Comparison of ENCODE assay signal across 8 cellular contexts in genomic region chr17:50508573-50509460, GRCh38. TPM values are rescaled to one million over a fixed set of nuclear protein-coding genes. Genes with fewer than 3 reads are reported as not detected.
DNase-seq lines count a peak whose midpoint lies in the region; ATAC-seq and TF ChIP-seq lines count a peak whose summit lies in the region.

No MANE protein-coding gene starts in this region.

- intact Hi-C loops in psoas muscle (cut with DNase I) = no loop called here

- DNase-seq in fibroblast of villous mesenchyme (ENCODE audit: low read depth) (no peak), psoas muscle (peak in 1 of 2 donors; percentile 35), HEK293T (ENCODE audit: extremely low spot score) (no peak)

- CTCF ChIA-PET in HEK293T (lab: Yijun Ruan, JAX) = interaction anchor here (1.0 kb wide), 1 partner anchor 38 kb away, joined by 3 read pairs; no protein-coding TSS in a partner anchor

- H3K36me3 ChIP-seq in ES-I3 (ENCODE audit: insufficient read depth, low read length) (no peaks in the 10 kb centered on the region), psoas muscle (ENCODE audit: insufficient read depth in 1 of 2, low read depth in 1 of 2) (no peaks in the 10 kb centered on the region)

- POLR2A ChIA-PET in HEK293T (lab: Yijun Ruan, JAX) = interaction anchor here (0.6 to 1.1 kb wide), 2 partner anchors 33 to 62 kb away, joined by 4 read pairs; no protein-coding TSS in a partner anchor

- H3K4me3 ChIP-seq in fibroblast of villous mesenchyme (ENCODE audit: low read depth, low read length) (peak overlapping the region; percentile 62), psoas muscle (peak overlapping the region; percentile 75)

- WGBS in psoas muscle, 3 donors = 27 to 40% (median 28%) methylated on average over 29 to 32 of the region's 32 CpGs

- TF ChIP-seq CTCF in fibroblast of villous mesenchyme (IDR thresholded peaks at IDR 0.05; ENCODE audit: insufficient read depth, low read depth, low read length) = no peak
- no peak for TF ChIP-seq CTCF in psoas muscle (IDR thresholded peaks at IDR 0.05)

- H3K27ac ChIP-seq in psoas muscle = peak overlapping the region; percentile 65

- no peaks in the 10 kb centered on the region for H3K9me3 ChIP-seq in ES-I3 (ENCODE audit: control insufficient read depth, insufficient read depth, low read length)
- no peaks in the 10 kb centered on the region for H3K9me3 ChIP-seq in psoas muscle

- H3K4me1 ChIP-seq in ES-I3 (ENCODE audit: insufficient read depth, low read length) (peaks cover 14% of the 10 kb centered on the region), psoas muscle (no peaks in the 10 kb centered on the region)

- H3K27me3 ChIP-seq in psoas muscle (ENCODE audit: insufficient read depth in 3 of 3, low read length in 2 of 3) = no peaks in the 10 kb centered on the region

- H3K9ac ChIP-seq in ES-I3 (ENCODE audit: low read depth, low read length) = peak overlapping the region; percentile 92

- peak; percentile 20; the same call in 2 of the 3 replicates for ATAC-seq in SK-N-SH treated with all-trans-retinoic acid at 6 μM for 48 hours
- ATAC-seq in psoas muscle = peak in 1 of 4 donors; percentile 2
- ATAC-seq in HG02798 (IDR thresholded peaks at IDR 0.05; ENCODE audit: poor library complexity, unreplicated experiment) = no peak
- ATAC-seq in GM21825 (IDR thresholded peaks at IDR 0.05; ENCODE audit: unreplicated experiment) = no peak
- no peak for ATAC-seq in GM19324 (IDR thresholded peaks at IDR 0.05; ENCODE audit: low FRiP score, unreplicated experiment)

TF ChIP-seq in SK-N-SH treated with all-trans-retinoic acid at 6 μM for 48 hours, 23 proteins besides CTCF, POLR2A, EP300 and RAD21 (continues in another document):
- TF ChIP-seq TCF4 (CRISPR knock-in tag; IDR thresholded peaks at IDR 0.05; ENCODE audit: borderline replicate concordance) (no peak), ZFP30 (CRISPR knock-in tag; IDR thresholded peaks at IDR 0.05) (no peak), PATZ1 (CRISPR knock-in tag; IDR thresholded peaks at IDR 0.05; ENCODE audit: borderline replicate concordance) (no peak), ZFP3 (CRISPR knock-in tag; IDR thresholded peaks at IDR 0.05) (peak; percentile 66; the same call in 1 of the 2 replicates), PPARA (CRISPR knock-in tag; IDR thresholded peaks at IDR 0.05; ENCODE audit: borderline replicate concordance) (no peak), CSRNP3 (CRISPR knock-in tag; IDR thresholded peaks at IDR 0.05) (no peak), SNAI2 (CRISPR knock-in tag; IDR thresholded peaks at IDR 0.05) (no peak), BACH2 (CRISPR knock-in tag; IDR thresholded peaks at IDR 0.05; ENCODE audit: borderline replicate concordance) (no peak)

TF ChIP-seq in HEK293T, 16 proteins besides CTCF, POLR2A, EP300 and RAD21:
- TF ChIP-seq FOXA1 (IDR thresholded peaks at IDR 0.05) (no peak), BHLHE40 (IDR thresholded peaks at IDR 0.05; ENCODE audit: borderline replicate concordance) (no peak), LEF1 (IDR thresholded peaks at IDR 0.05; ENCODE audit: borderline replicate concordance) (no peak), ZNF384 (IDR thresholded peaks at IDR 0.05) (no peak), TARDBP (IDR thresholded peaks at IDR 0.05) (no peak)
TF ChIP-seq in HEK293T: peak in this region for 0.

RNA-seq across cellular contexts. Expression of gene MYCBPAP, which starts 0.6 kb away (rescaled TPM):
- 0.64 and 0.86 TPM in 2 replicates for total RNA-seq in fibroblast of villous mesenchyme
- total RNA-seq in psoas muscle = under 1 TPM in 3 of 4 donors, not detected in 1; 0.27 to 0.99 (median 0.52) TPM
- under 1 TPM in 2 of 3 donors, not detected in 1; 0.05 TPM for polyA plus RNA-seq in psoas muscle

RNA-seq across cellular contexts. Expression of gene EPN3, which starts 23.7 kb away (rescaled TPM):
- total RNA-seq in fibroblast of villous mesenchyme (under 0.01 TPM in 1 of 2 replicates, not detected in the other), psoas muscle (under 1 TPM in 2 of 4 donors, not detected in 2; 0.12 to 0.15 TPM)
- under 1 TPM in 1 of 3 donors, not detected in 2; 0.03 TPM for polyA plus RNA-seq in psoas muscle

RNA-seq across cellular contexts. Expression of gene RSAD1, which starts 30.2 kb away (rescaled TPM):
- total RNA-seq in fibroblast of villous mesenchyme (16.8 and 25.4 TPM in 2 replicates), psoas muscle (10 to 100 TPM; 44.1 to 60.4 (median 50.0) TPM)
- polyA plus RNA-seq in psoas muscle = 10 to 100 TPM; 34.3 to 63.2 (median 52.4) TPM

RNA-seq across cellular contexts. Expression of gene SPATA20, which starts 38.2 kb away (rescaled TPM):
- total RNA-seq in fibroblast of villous mesenchyme = 102 and 109 TPM in 2 replicates
- total RNA-seq in psoas muscle = 10 to 100 TPM; 16.7 to 25.8 (median 21.9) TPM
- polyA plus RNA-seq in psoas muscle = 1 to 10 TPM; 4.8 to 9.7 (median 5.4) TPM

RNA-seq across cellular contexts. Expression of gene CHAD, which starts 40.1 kb away (rescaled TPM):
- total RNA-seq in fibroblast of villous mesenchyme (not detected in 2 replicates), psoas muscle (under 1 TPM in 3 of 4 donors, not detected in 1; 0.32 to 0.76 (median 0.44) TPM)
- polyA plus RNA-seq in psoas muscle = under 1 TPM in 2 of 3 donors, not detected in 1; 0.09 to 0.42 TPM
